In the genomic region with DNA sequence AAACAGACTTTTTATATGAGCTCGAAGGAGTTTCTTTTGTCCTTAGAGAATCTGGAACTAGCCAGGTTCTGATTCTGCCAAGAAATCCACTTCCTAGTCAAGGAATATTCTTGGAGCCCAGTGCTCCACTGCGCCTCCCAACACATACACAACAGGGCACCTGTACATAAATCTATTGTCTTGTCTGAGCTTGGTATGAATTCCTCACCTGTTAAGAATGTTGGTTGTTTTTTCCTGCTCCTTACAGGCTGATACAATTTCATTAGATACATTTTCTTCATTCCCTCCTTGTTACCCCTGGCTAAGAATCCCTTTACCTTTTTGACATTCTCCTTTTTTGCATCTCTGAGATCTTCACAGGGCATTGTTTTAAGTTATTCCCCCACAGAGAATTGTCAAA, we compare ENCODE assay signal across 16 cellular contexts.
"Had no signal": no experiment of that assay in that cellular context is flagged by ENCODE, and none has a peak within 500 bp of the region (broad histone marks: within the 10 kb centered on the region; RNA-seq: fewer than 3 reads in every experiment).

No MANE protein-coding gene starts in this region.

- ATAC-seq: esophagus mucosa; natural killer cell treated with Interleukin-12 subunit alpha and Interleukin-12 subunit beta and Interleukin-15 and Interleukin-18, amount 100 ng/mL, for 72 hours; stimulated activated naive CD8-positive, alpha-beta T cell treated with anti-CD3 and anti-CD28 coated beads, Interleukin-15, amount 100 ng/mL, for 72 hours; T-cell had no signal

- H3K4me3 ChIP-seq: dorsolateral prefrontal cortex, hepatocyte, testis had no signal

- H3K27me3 Mint-ChIP-seq: stimulated activated naive CD8-positive, alpha-beta T cell treated with anti-CD3 and anti-CD28 coated beads, Interleukin-15, amount 100 ng/mL, for 72 hours had no signal

- H3K4me3 Mint-ChIP-seq: endodermal cell; natural killer cell treated with Interleukin-12 subunit alpha and Interleukin-12 subunit beta and Interleukin-15 and Interleukin-18, amount 100 ng/mL, for 72 hours; stimulated activated naive CD8-positive, alpha-beta T cell treated with anti-CD3 and anti-CD28 coated beads, Interleukin-15, amount 100 ng/mL, for 72 hours; T-cell had no signal

- H3K9me3 Mint-ChIP-seq: endodermal cell; natural killer cell treated with Interleukin-12 subunit alpha and Interleukin-12 subunit beta and Interleukin-15 and Interleukin-18, amount 100 ng/mL, for 72 hours; stimulated activated naive CD8-positive, alpha-beta T cell treated with anti-CD3 and anti-CD28 coated beads, Interleukin-15, amount 100 ng/mL, for 72 hours; T-cell had no signal

- H3K4me1 Mint-ChIP-seq: stimulated activated naive CD8-positive, alpha-beta T cell treated with anti-CD3 and anti-CD28 coated beads, Interleukin-15, amount 100 ng/mL, for 72 hours; T-cell had no signal

- H3K27ac ChIP-seq: hepatocyte, testis had no signal

- H3K36me3 Mint-ChIP-seq: natural killer cell treated with Interleukin-12 subunit alpha and Interleukin-12 subunit beta and Interleukin-15 and Interleukin-18, amount 100 ng/mL, for 72 hours; T-cell had no signal

- H3K27me3 ChIP-seq: hepatocyte, testis had no signal

- H3K9me3 ChIP-seq: testis had no signal

- DNase-seq: activated CD4-positive, alpha-beta T cell treated with anti-CD3 and anti-CD28 coated beads for 1 hour; activated CD4-positive, alpha-beta T cell treated with anti-CD3 and anti-CD28 coated beads, Interleukin-2, amount 50 U/mL, for 4 hours; activated naive CD4-positive, alpha-beta T cell treated with Interleukin-2 at 50 U/mL for 16 hours; activated T-cell treated with anti-CD3 and anti-CD28 coated beads for 4 hours; anterior cingulate cortex; dorsolateral prefrontal cortex; endodermal cell; kidney glomerular epithelial cell; stimulated activated CD4-positive, alpha-beta T cell treated with anti-CD3 and anti-CD28 coated beads, Interleukin-1b, Interleukin-23, amount 100 ng/mL, for 48 hours; stimulated activated naive CD8-positive, alpha-beta T cell treated with anti-CD3 and anti-CD28 coated beads, Interleukin-15, amount 100 ng/mL, for 72 hours; T-cell; T1000; testis had no signal

- H3K27ac Mint-ChIP-seq: endodermal cell; natural killer cell treated with Interleukin-12 subunit alpha and Interleukin-12 subunit beta and Interleukin-15 and Interleukin-18, amount 100 ng/mL, for 72 hours; T-cell had no signal
